ENCODE assay signal across 12 cellular contexts in genomic region chr1:30809514-30810263, GRCh38. TPM values are rescaled to one million over a fixed set of nuclear protein-coding genes. Genes with fewer than 3 reads are reported as not detected.
A peak's percentile ranks its signal among the peaks of the same experiment; 100 is the strongest.
DNase-seq lines count a peak whose midpoint lies in the region; ATAC-seq and FAIRE-seq lines count a peak whose summit lies in the region.
"Had no signal": no experiment of that assay in that cellular context is flagged by ENCODE, and none has a peak within 500 bp of the region (broad histone marks: within the 10 kb centered on the region; RNA-seq: fewer than 3 reads in every experiment).

No MANE protein-coding gene starts in this region.

- FAIRE-seq in G401.6 (lab: Jason Lieb, UNC) = peak; percentile 98
- FAIRE-seq: GM12891 had no signal

- DNase-seq in RKO (ENCODE audit: low spot score) = peak; percentile 59
- DNase-seq in fibroblast of gingiva (ENCODE audit: low read depth) = peak; percentile 75
- DNase-seq in posterior vena cava (ENCODE audit: low spot score) = peak; percentile 58
- no peak for DNase-seq in activated CD4-positive, alpha-beta T cell treated with anti-CD3 and anti-CD28 coated beads, Interleukin-2, amount 50 U/mL, for 4 hours
- DNase-seq in stimulated activated CD4-positive, alpha-beta T cell treated with anti-CD3 and anti-CD28 coated beads, Interleukin-1b, Interleukin-23, amount 100 ng/mL, for 48 hours = no peak
- DNase-seq: activated naive CD8-positive, alpha-beta T cell treated with anti-CD3 and anti-CD28 coated beads, Interleukin-2, amount 10 ng/mL, durations not matched to agents 7 days and 5 days; stimulated activated naive CD4-positive, alpha-beta T cell treated with Interleukin-2 at 50 U/mL for 16 hours had no signal

- intact Hi-C loops in posterior vena cava (cut with DNase I) = loop anchor here in 1 of 2 donors (10.0 kb wide), 1 partner anchor 495 kb away; no protein-coding TSS in a partner anchor

- ATAC-seq in GM21576 (IDR thresholded peaks at IDR 0.05; ENCODE audit: unreplicated experiment) = no peak
- ATAC-seq in GM21360 (IDR thresholded peaks at IDR 0.05; ENCODE audit: unreplicated experiment) = no peak

RNA-seq across cellular contexts. Expression of gene LAPTM5, which starts 52.1 kb away (rescaled TPM):
- 100 to 1,000 TPM in 1 of 2 donors, 10 to 100 TPM in 1; 80.1 to 120 TPM for total RNA-seq in posterior vena cava
- total RNA-seq: mesothelial cell of epicardium had no signal

Comparison
In these comparisons a context has a peak if more than half of its experiments do, and no peak if none do; other contexts are left out.
1. DNase-seq: peak in RKO (single experiment), fibroblast of gingiva (single experiment) and posterior vena cava (single experiment); none in activated CD4-positive, alpha-beta T cell treated with anti-CD3 and anti-CD28 coated beads, Interleukin-2, amount 50 U/mL, for 4 hours (0 of 2) and stimulated activated CD4-positive, alpha-beta T cell treated with anti-CD3 and anti-CD28 coated beads, Interleukin-1b, Interleukin-23, amount 100 ng/mL, for 48 hours (single experiment).